In genomic region chr12:42237853-42238239, GRCh38 we compare ENCODE assay signal across 8 cellular contexts. TPM values are rescaled to one million over a fixed set of nuclear protein-coding genes. Genes with fewer than 3 reads are reported as not detected.
DNase-seq lines count a peak whose midpoint lies in the region; ATAC-seq, FAIRE-seq and TF ChIP-seq lines count a peak whose summit lies in the region.

No MANE protein-coding gene starts in this region.

- H3K4me3 ChIP-seq in DND-41 (ENCODE audit: low read depth in 1 of 2, low read length in 2 of 2) (peak overlapping the region; percentile 37 to 84; a peak in 3 of 4 replicates), MG63 (peak overlapping the region; percentile 80)
- H3K4me3 ChIP-seq in effector memory CD4-positive, alpha-beta T cell (ENCODE audit: insufficient read depth, low read depth, low read length, poor library complexity, severe bottlenecking), result peak overlapping the region; percentile 82

- peak overlapping the region; percentile 79 for H3K27ac ChIP-seq in DND-41 (ENCODE audit: low read length)
- H3K27ac ChIP-seq in effector memory CD4-positive, alpha-beta T cell (ENCODE audit: insufficient read depth, low read length, poor library complexity, severe bottlenecking), result peak overlapping the region; percentile 85

- peaks cover 55% of the 10 kb centered on the region for H3K79me2 ChIP-seq in DND-41 (ENCODE audit: insufficient read depth, low read length)

- H3K9ac ChIP-seq in DND-41 (ENCODE audit: low read depth, low read length), result peak overlapping the region; percentile 92

- peaks cover 33% of the 10 kb centered on the region for H3K4me1 Mint-ChIP-seq in nephron progenitor cell

- no peak for DNase-seq in DND-41
- DNase-seq in MG63, result no peak
- no peak for DNase-seq in effector memory CD4-positive, alpha-beta T cell
- DNase-seq in nephron progenitor cell, result no peak
- DNase-seq in RCC 7860 (ENCODE audit: low spot score), result no peak
- DNase-seq in GM13976 (ENCODE audit: low spot score), result no peak
- no peak for DNase-seq in GM19238 (ENCODE audit: insufficient read length, low spot score)

- no peak overlapping the region for H3K27ac Mint-ChIP-seq in nephron progenitor cell

- no peaks in the 10 kb centered on the region for H3K9me3 ChIP-seq in DND-41 (ENCODE audit: insufficient read depth, low read length, severe bottlenecking)
- no peaks in the 10 kb centered on the region for H3K9me3 ChIP-seq in MG63
- no peaks in the 10 kb centered on the region for H3K9me3 ChIP-seq in effector memory CD4-positive, alpha-beta T cell (ENCODE audit: control insufficient read depth, low read length)

- H3K27me3 ChIP-seq in DND-41 (ENCODE audit: insufficient read depth, low read length, poor library complexity) (no peaks in the 10 kb centered on the region), MG63 (no peaks in the 10 kb centered on the region)
- H3K27me3 ChIP-seq in effector memory CD4-positive, alpha-beta T cell (replicated peaks; ENCODE audit: control insufficient read depth, insufficient read depth, low read length, poor library complexity, severe bottlenecking), result no peaks in the 10 kb centered on the region

- in situ Hi-C loops in GM13976 (cut with MboI; ENCODE audit: low sequenced_read_pairs, unreplicated experiment), result no loop called here

- no peak for FAIRE-seq in RCC 7860 (lab: Jason Lieb, UNC)

- peaks cover 31% of the 10 kb centered on the region for H3K36me3 Mint-ChIP-seq in nephron progenitor cell (ENCODE audit: low read depth)

- peaks cover 26% of the 10 kb centered on the region for H3K36me3 ChIP-seq in DND-41 (ENCODE audit: insufficient read depth, low read length)
- H3K36me3 ChIP-seq in MG63, result peaks cover 16% of the 10 kb centered on the region
- no peaks in the 10 kb centered on the region for H3K36me3 ChIP-seq in effector memory CD4-positive, alpha-beta T cell (ENCODE audit: control insufficient read depth, insufficient read depth, low read length)

- peak overlapping the region; percentile 85 for H3K4me3 Mint-ChIP-seq in nephron progenitor cell

- ATAC-seq in DND-41 (ENCODE audit: insufficient read depth, low read depth) (peak; percentile 29; the same call in 2 of the 3 replicates), GM21717 (IDR thresholded peaks at IDR 0.05; ENCODE audit: unreplicated experiment) (peak; percentile 28)

- H3K9me3 Mint-ChIP-seq in nephron progenitor cell, result no peaks in the 10 kb centered on the region

- peak overlapping the region; percentile 92 for H3K4me2 ChIP-seq in DND-41 (ENCODE audit: insufficient read depth, low read length)

- no peaks in the 10 kb centered on the region for H4K20me1 ChIP-seq in DND-41 (ENCODE audit: insufficient read depth, low read length)

- TF ChIP-seq CTCF in DND-41 (IDR thresholded peaks at IDR 0.05; ENCODE audit: borderline replicate concordance, extremely low read depth, low read length, poor library complexity, severe bottlenecking) (no peak), nephron progenitor cell (IDR thresholded peaks at IDR 0.05) (no peak), GM13976 (IDR thresholded peaks at IDR 0.05; ENCODE audit: borderline replicate concordance, control extremely low read depth, extremely low read depth, insufficient read depth, missing control alignments) (no peak)

- H3K27me3 Mint-ChIP-seq in nephron progenitor cell (ENCODE audit: low read depth, poor library complexity), result peaks cover 8% of the 10 kb centered on the region

- H2AFZ ChIP-seq in DND-41 (ENCODE audit: low read depth, low read length), result peak overlapping the region; percentile 91

- H3K4me1 ChIP-seq in DND-41 (ENCODE audit: insufficient read depth, low read length), result peaks cover 38% of the 10 kb centered on the region
- H3K4me1 ChIP-seq in effector memory CD4-positive, alpha-beta T cell (ENCODE audit: control insufficient read depth, insufficient read depth, low read length, poor library complexity, severe bottlenecking), result peaks cover 4% of the 10 kb centered on the region

RNA-seq across cellular contexts. Expression of gene YAF2, which starts 0.2 kb away (rescaled TPM):
- 18.5 and 27.8 TPM in 2 replicates for total RNA-seq in MG63 (2014; rRNA removed; shearing (Covaris generic); ENCODE audit: low replicate concordance)
